Comparison of ENCODE assay signal across 8 cellular contexts in the genomic region with DNA sequence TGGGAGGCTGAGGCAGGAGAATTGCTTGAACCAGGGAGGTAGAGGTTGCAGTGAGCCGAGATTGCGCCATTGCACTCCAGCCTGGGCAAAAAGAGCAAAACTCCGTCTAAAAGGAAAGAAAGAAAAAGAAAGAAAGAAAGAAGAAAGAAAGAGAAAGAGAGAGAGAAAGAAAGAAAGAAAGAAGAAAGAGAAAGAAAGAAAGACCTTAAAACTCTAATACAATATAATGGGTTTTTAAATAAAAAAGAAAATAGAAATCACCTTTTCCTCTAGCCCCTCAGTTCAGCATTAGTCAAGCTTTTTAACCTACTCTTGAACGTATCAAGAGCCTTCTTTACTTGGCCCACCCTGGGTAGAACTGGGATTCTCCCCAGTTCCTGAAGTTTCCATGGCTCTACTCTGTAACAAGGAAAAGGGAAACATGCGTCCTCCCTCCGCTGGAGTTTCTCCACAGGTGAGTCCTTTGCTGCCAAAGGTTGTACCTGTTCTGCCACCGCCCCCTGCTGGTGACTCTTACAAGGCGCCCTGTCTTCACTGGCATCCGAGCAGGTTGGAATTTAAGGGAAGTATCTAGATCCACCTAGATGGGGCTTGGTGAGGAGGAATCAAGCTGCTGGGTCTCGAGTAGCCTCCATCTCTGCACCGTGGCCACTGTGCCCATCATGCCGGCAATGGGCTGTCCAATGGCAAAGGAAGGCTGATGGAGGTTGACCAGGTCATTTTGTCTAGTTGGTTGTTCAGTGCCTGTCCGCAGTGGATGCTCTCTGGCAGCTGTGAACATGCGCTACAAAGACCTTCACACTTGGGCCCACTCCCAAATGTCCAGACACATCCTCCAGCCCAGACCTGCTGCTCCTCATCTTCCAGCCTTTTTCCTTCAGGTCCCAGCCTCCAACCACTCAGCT. TPM values are rescaled to one million over a fixed set of nuclear protein-coding genes. Genes with fewer than 3 reads are reported as not detected.
A peak's percentile ranks its signal among the peaks of the same experiment; 100 is the strongest.
DNase-seq lines count a peak whose midpoint lies in the region; ATAC-seq and FAIRE-seq lines count a peak whose summit lies in the region.

No MANE protein-coding gene starts in this region.

- ATAC-seq in T-helper 17 cell = peak; percentile 73
- no peak for ATAC-seq in GM21515 (IDR thresholded peaks at IDR 0.05; ENCODE audit: unreplicated experiment)
- no peak for ATAC-seq in GM19351 (IDR thresholded peaks at IDR 0.05; ENCODE audit: unreplicated experiment)

- peaks cover 39% of the 10 kb centered on the region for H3K27me3 Mint-ChIP-seq in T-helper 17 cell

- DNase-seq in EL = peak; percentile 30
- peak; percentile 65 for DNase-seq in NCI-H1048 (lab: John Stamatoyannopoulos, UW)
- peak; percentile 51 to 68 (median 57) for DNase-seq in T-helper 17 cell
- peak; percentile 27 for DNase-seq in amniotic epithelial cell (ENCODE audit: low read depth)
- peak; percentile 77 for DNase-seq in stimulated activated CD4-positive, alpha-beta T cell treated with anti-CD3 and anti-CD28 coated beads, Interleukin-4, amount 100 ng/mL, for 24 hours

- no peaks in the 10 kb centered on the region for H3K36me3 Mint-ChIP-seq in T-helper 17 cell (ENCODE audit: low read depth)

- peaks cover 16% of the 10 kb centered on the region for H3K4me1 Mint-ChIP-seq in T-helper 17 cell

- H3K9me3 ChIP-seq in T-helper 17 cell (ENCODE audit: control insufficient read depth, low read length, poor library complexity, severe bottlenecking) = no peaks in the 10 kb centered on the region

- peak; percentile 47 for FAIRE-seq in islet of Langerhans (lab: Jason Lieb, UNC)

- peak overlapping the region; percentile 66 for H3K4me3 Mint-ChIP-seq in T-helper 17 cell

- H3K27ac Mint-ChIP-seq in T-helper 17 cell = no peak overlapping the region

RNA-seq across cellular contexts. Expression of gene EPHB3, which starts 20.6 kb away (rescaled TPM):
- under 1 TPM in 1 of 2 donors, not detected in 1; 0.35 TPM for total RNA-seq in T-helper 17 cell

Comparison
In these comparisons a context has a peak if more than half of its experiments do, and no peak if none do; other contexts are left out.
1. DNase-seq: peak in every context shown above with its lines; median percentile 77 in stimulated activated CD4-positive, alpha-beta T cell treated with anti-CD3 and anti-CD28 coated beads, Interleukin-4, amount 100 ng/mL, for 24 hours; 65 in NCI-H1048; 57 in T-helper 17 cell; 30 in EL; 27 in amniotic epithelial cell.